Comparison of ENCODE assay signal across 8 cellular contexts in the genomic region with DNA sequence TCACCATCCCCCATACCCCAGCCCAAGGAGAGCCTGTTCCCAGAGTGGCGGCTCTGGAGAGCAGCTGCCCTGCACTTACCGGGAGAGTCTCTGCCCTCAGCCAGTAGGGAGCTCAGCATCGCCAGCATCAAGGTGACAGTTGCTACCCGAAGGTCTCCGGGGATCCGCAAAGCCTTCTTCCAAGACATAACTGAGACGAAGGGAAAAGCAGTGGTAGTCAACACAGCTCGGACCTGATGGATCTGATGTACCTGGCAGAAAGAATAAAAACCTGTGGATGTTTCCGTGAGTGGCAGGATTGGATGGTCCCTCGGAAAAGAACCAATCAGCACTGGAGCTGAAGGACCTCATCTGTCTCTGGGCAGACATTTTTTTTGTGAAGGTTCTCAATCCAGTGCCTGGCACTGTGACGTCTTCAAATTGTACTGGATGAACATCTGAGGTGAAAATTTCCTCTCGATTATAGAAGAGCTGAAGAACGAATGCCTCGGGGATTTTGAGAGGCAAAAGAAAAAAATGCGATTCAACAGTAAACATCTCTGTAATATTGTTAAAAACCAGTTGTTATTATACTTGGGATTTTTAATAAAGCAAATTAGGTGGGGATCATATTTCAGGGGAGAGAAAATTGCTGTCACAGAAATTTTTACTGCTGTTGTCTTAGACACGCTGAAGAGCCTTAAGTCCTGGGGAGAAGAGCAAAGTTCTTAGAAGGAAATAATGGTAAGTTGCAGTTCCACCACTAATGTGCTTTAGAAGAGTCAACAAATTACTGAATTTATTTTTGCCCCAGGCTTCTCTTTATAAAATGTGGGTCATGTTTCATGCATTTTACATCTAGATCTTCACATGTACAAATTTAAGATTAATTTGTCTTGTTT. TPM values are rescaled to one million over a fixed set of nuclear protein-coding genes. Genes with fewer than 3 reads are reported as not detected.
A peak's percentile ranks its signal among the peaks of the same experiment; 100 is the strongest.
DNase-seq lines count a peak whose midpoint lies in the region; ATAC-seq and TF ChIP-seq lines count a peak whose summit lies in the region.

A gene (minus strand): TSS at position 238 of the 881 bp plus-strand sequence. CDS start 50 bp downstream, at position 188.

- no peaks in the 10 kb centered on the region for H3K9me3 ChIP-seq in colonic mucosa

- no peak within 1 kb of the TSS for H3K4me3 ChIP-seq in colonic mucosa

- no peaks in the 10 kb centered on the region for H3K36me3 ChIP-seq in colonic mucosa

- no peak within 1 kb of the TSS for H3K9ac ChIP-seq in colonic mucosa (ENCODE audit: low read depth in 2 of 2, low read length in 2 of 2)

- no peaks in the 10 kb centered on the region for H3K9me3 Mint-ChIP-seq in stimulated activated naive CD8-positive, alpha-beta T cell treated with anti-CD3 and anti-CD28 coated beads, Interleukin-15, Interleukin-2, amounts not matched to agents 100 ng/mL and 50 ng/mL, for 24 hours

- peak within 1 kb of the TSS; percentile 75 for H3K27ac Mint-ChIP-seq in stimulated activated naive CD8-positive, alpha-beta T cell treated with anti-CD3 and anti-CD28 coated beads, Interleukin-15, Interleukin-2, amounts not matched to agents 100 ng/mL and 50 ng/mL, for 24 hours

- peak; percentile 57 for ATAC-seq in HG03521 (IDR thresholded peaks at IDR 0.05; ENCODE audit: unreplicated experiment)

- H3K4me1 ChIP-seq in colonic mucosa: no peaks in the 10 kb centered on the region

- DNase-seq in DMS153 treated with DMSO at 0.1 percent for 48 hours (lab: John Stamatoyannopoulos, UW; ENCODE audit: unreplicated experiment) (peak; percentile 90), GM19240 (ENCODE audit: insufficient read length, low spot score) (peak; percentile 33), T-helper 9 cell (peak; percentile 15), colonic mucosa (peak; percentile 19), medulla oblongata (ENCODE audit: extremely low spot score) (peak; percentile 87), NCI-H146 (lab: John Stamatoyannopoulos, UW) (no peak)

- peak within 1 kb of the TSS; percentile 83 for H3K4me3 Mint-ChIP-seq in stimulated activated naive CD8-positive, alpha-beta T cell treated with anti-CD3 and anti-CD28 coated beads, Interleukin-15, Interleukin-2, amounts not matched to agents 100 ng/mL and 50 ng/mL, for 24 hours

- intact Hi-C loops in colonic mucosa (cut with DNase I): no loop called here

- H3K27ac ChIP-seq in colonic mucosa: no peak within 1 kb of the TSS

- H3K27me3 ChIP-seq in colonic mucosa: no peaks in the 10 kb centered on the region

- H3K4me1 Mint-ChIP-seq in stimulated activated naive CD8-positive, alpha-beta T cell treated with anti-CD3 and anti-CD28 coated beads, Interleukin-15, Interleukin-2, amounts not matched to agents 100 ng/mL and 50 ng/mL, for 24 hours (ENCODE audit: low read depth): peaks cover 61% of the 10 kb centered on the region

- no peak for TF ChIP-seq CTCF in colonic mucosa (IDR thresholded peaks at IDR 0.05)

- H3K36me3 Mint-ChIP-seq in stimulated activated naive CD8-positive, alpha-beta T cell treated with anti-CD3 and anti-CD28 coated beads, Interleukin-15, Interleukin-2, amounts not matched to agents 100 ng/mL and 50 ng/mL, for 24 hours (ENCODE audit: low read depth): peaks cover 13% of the 10 kb centered on the region

- H3K27me3 Mint-ChIP-seq in stimulated activated naive CD8-positive, alpha-beta T cell treated with anti-CD3 and anti-CD28 coated beads, Interleukin-15, Interleukin-2, amounts not matched to agents 100 ng/mL and 50 ng/mL, for 24 hours: peaks cover 11% of the 10 kb centered on the region

RNA-seq across cellular contexts. Expression of the gene that starts here (rescaled TPM):
- total RNA-seq in colonic mucosa: 1 to 10 TPM; 1.8 to 6.5 TPM
